In genomic region chr3:23161896-23162570, GRCh38 we compare ENCODE assay signal across 14 cellular contexts. TPM values are rescaled to one million over a fixed set of nuclear protein-coding genes. Genes with fewer than 3 reads are reported as not detected.
DNase-seq lines count a peak whose midpoint lies in the region; ATAC-seq and TF ChIP-seq lines count a peak whose summit lies in the region.
"Had no signal": no experiment of that assay in that cellular context is flagged by ENCODE, and none has a peak within 500 bp of the region (broad histone marks: within the 10 kb centered on the region; RNA-seq: fewer than 3 reads in every experiment).

No MANE protein-coding gene starts in this region.

- TF ChIP-seq CTCF in PC-9 (conservative IDR thresholded peaks at IDR 0.05) = no peak
- TF ChIP-seq CTCF in CD4-positive, alpha-beta T cell (IDR thresholded peaks at IDR 0.05) = no peak

- peak; percentile 78 for ATAC-seq in GM19324 (IDR thresholded peaks at IDR 0.05; ENCODE audit: low FRiP score, unreplicated experiment)
- peak; percentile 61 for ATAC-seq in HG02938 (IDR thresholded peaks at IDR 0.05; ENCODE audit: unreplicated experiment)
- no peak for ATAC-seq in CD4-positive, alpha-beta T cell (ENCODE audit: poor library complexity)
- ATAC-seq: heart left ventricle had no signal

- intact Hi-C loops in PC-9 (cut with micrococcal nuclease; ENCODE audit: unreplicated experiment) = loop anchor here (2.0 kb wide), 1 partner anchor 47 kb away; no protein-coding TSS in a partner anchor
- intact Hi-C loops in CD4-positive, alpha-beta T cell (cut with DNase I, micrococcal nuclease) = no loop called here

- no peak overlapping the region for H3K27ac Mint-ChIP-seq in CD4-positive, alpha-beta T cell
- H3K27ac Mint-ChIP-seq: activated naive CD8-positive, alpha-beta T cell treated with anti-CD3 and anti-CD28 coated beads, Interleukin-2, amount 10 ng/mL, durations not matched to agents 7 days and 5 days had no signal

- H3K36me3 ChIP-seq in ACC112 (ENCODE audit: insufficient read depth, low read length) (no peaks in the 10 kb centered on the region), PC-9 (ENCODE audit: low read depth) (no peaks in the 10 kb centered on the region)
- H3K36me3 ChIP-seq: BLaER1, heart left ventricle, ovary had no signal

- H3K4me1 ChIP-seq in ACC112 (ENCODE audit: control insufficient read depth, insufficient read depth, low read length, unreplicated experiment) (peaks cover 35% of the 10 kb centered on the region), PC-9 (replicated peaks; ENCODE audit: insufficient read depth) (peaks cover 34% of the 10 kb centered on the region)

- POLR2A ChIA-PET in PC-9 (lab: Charles Lee; ENCODE audit: unreplicated experiment) = interaction anchor here (0.6 kb wide), 2 partner anchors 309 to 733 kb away, joined by 3 read pairs; no protein-coding TSS in a partner anchor
- POLR2A ChIA-PET in CD4-positive, alpha-beta T cell (lab: Charles Lee) = no interaction called here

- H3K36me3 Mint-ChIP-seq in CD4-positive, alpha-beta T cell (ENCODE audit: low read depth) = no peaks in the 10 kb centered on the region
- H3K36me3 Mint-ChIP-seq: activated naive CD8-positive, alpha-beta T cell treated with anti-CD3 and anti-CD28 coated beads, Interleukin-2, amount 10 ng/mL, durations not matched to agents 7 days and 5 days had no signal

- peak overlapping the region; percentile 38 for H3K4me2 ChIP-seq in PC-9
- H3K4me2 ChIP-seq: BLaER1 had no signal

- H3K9me2 ChIP-seq in PC-9 (ENCODE audit: insufficient read depth) = no peaks in the 10 kb centered on the region

- H3K79me2 ChIP-seq in ACC112 (ENCODE audit: control insufficient read depth, insufficient read depth, low read length, unreplicated experiment) (no peaks in the 10 kb centered on the region), PC-9 (ENCODE audit: low read depth) (no peaks in the 10 kb centered on the region)

- H3K4me3 ChIP-seq in ACC112 (ENCODE audit: low read depth, low read length) (no peak overlapping the region), PC-9 (no peak overlapping the region)
- H3K4me3 ChIP-seq: BLaER1, heart left ventricle, ovary, SK-N-MC had no signal

- CTCF ChIA-PET in PC-9 (lab: Charles Lee) = no interaction called here
- CTCF ChIA-PET in CD4-positive, alpha-beta T cell (lab: Charles Lee) = no interaction called here

- H3K27me3 ChIP-seq in ACC112 (ENCODE audit: insufficient read depth, low read length) = no peaks in the 10 kb centered on the region
- no peaks in the 10 kb centered on the region for H3K27me3 ChIP-seq in PC-9 (ENCODE audit: insufficient read depth, low read depth)
- H3K27me3 ChIP-seq in CD4-positive, alpha-beta T cell (ENCODE audit: control insufficient read depth, insufficient read depth, low read length) = no peaks in the 10 kb centered on the region
- H3K27me3 ChIP-seq: BLaER1, heart left ventricle, ovary had no signal

- no peak overlapping the region for H2AFZ ChIP-seq in ACC112 (ENCODE audit: low read length, unreplicated experiment)
- peak overlapping the region; percentile 45; the same call in 1 of the 2 replicates for H2AFZ ChIP-seq in PC-9

- peaks cover 14% of the 10 kb centered on the region; the same call in 1 of the 2 replicates for H3F3A ChIP-seq in PC-9 (ENCODE audit: insufficient read depth, low read depth)

- no peak overlapping the region for H3K4me3 Mint-ChIP-seq in CD4-positive, alpha-beta T cell
- H3K4me3 Mint-ChIP-seq: activated naive CD8-positive, alpha-beta T cell treated with anti-CD3 and anti-CD28 coated beads, Interleukin-2, amount 10 ng/mL, durations not matched to agents 7 days and 5 days had no signal

- no peaks in the 10 kb centered on the region for H3K4me1 Mint-ChIP-seq in CD4-positive, alpha-beta T cell (ENCODE audit: low read depth)
- H3K4me1 Mint-ChIP-seq: activated naive CD8-positive, alpha-beta T cell treated with anti-CD3 and anti-CD28 coated beads, Interleukin-2, amount 10 ng/mL, durations not matched to agents 7 days and 5 days had no signal

- H3K27me3 Mint-ChIP-seq in CD4-positive, alpha-beta T cell = no peaks in the 10 kb centered on the region

- H3K27ac ChIP-seq in ACC112 (ENCODE audit: low read depth, low read length) = peak overlapping the region; percentile 55
- H3K27ac ChIP-seq in PC-9 = peak overlapping the region; percentile 45
- H3K27ac ChIP-seq in CD4-positive, alpha-beta T cell (ENCODE audit: low read depth, low read length) = no peak overlapping the region
- H3K27ac ChIP-seq: BLaER1, heart left ventricle, ovary, SK-N-MC had no signal

- no peaks in the 10 kb centered on the region for H3K9me3 ChIP-seq in PC-9 (ENCODE audit: insufficient read depth, low read depth)
- H3K9me3 ChIP-seq in CD4-positive, alpha-beta T cell (ENCODE audit: control insufficient read depth, low read length) = no peaks in the 10 kb centered on the region
- H3K9me3 ChIP-seq: BLaER1, heart left ventricle, ovary had no signal

- peaks cover 2% of the 10 kb centered on the region for H3K9me3 Mint-ChIP-seq in CD4-positive, alpha-beta T cell

- no peaks in the 10 kb centered on the region for H4K20me1 ChIP-seq in PC-9 (ENCODE audit: insufficient read depth)
- H4K20me1 ChIP-seq: BLaER1 had no signal

- no TSS peak for BruUV-seq in PC-9 (replicated peaks; lab: Mats Ljungman, UMichigan)

- DNase-seq in PC-9 (peak; percentile 5 to 46), NCI-H1417 (lab: John Stamatoyannopoulos, UW) (no peak), NCI-H1930 (lab: John Stamatoyannopoulos, UW) (no peak), HPDE6-E6E7 (ENCODE audit: extremely low spot score) (no peak)
- DNase-seq in CD4-positive, alpha-beta T cell = no peak
- DNase-seq: activated naive CD8-positive, alpha-beta T cell treated with anti-CD3 and anti-CD28 coated beads, Interleukin-2, amount 10 ng/mL, durations not matched to agents 7 days and 5 days; heart left ventricle; ovary; stimulated activated CD8-positive, alpha-beta memory T cell treated with anti-CD3 and anti-CD28 coated beads, Interleukin-4, amount 100 ng/mL, for 48 hours had no signal

RNA-seq across cellular contexts. Expression of gene UBE2E2, which starts 41.1 kb away (rescaled TPM):
- 45.0 and 48.7 TPM in 2 replicates for total RNA-seq in PC-9 (2021)
- total RNA-seq in CD4-positive, alpha-beta T cell = 10 to 100 TPM; 14.1 to 20.2 TPM

Comparison
In these comparisons a context has a peak if more than half of its experiments do, and no peak if none do; other contexts are left out.
1. DNase-seq: peak in PC-9 (2 of 2); none in NCI-H1417 (0 of 3), NCI-H1930 (0 of 2), CD4-positive, alpha-beta T cell (0 of 10) and HPDE6-E6E7 (single experiment).